8 cellular contexts compared by ENCODE assay signal in genomic region chr6:30600576-30600975, GRCh38. TPM values are rescaled to one million over a fixed set of nuclear protein-coding genes. Genes with fewer than 3 reads are reported as not detected.
DNase-seq lines count a peak whose midpoint lies in the region; ATAC-seq and TF ChIP-seq lines count a peak whose summit lies in the region.
"Had no signal": no experiment of that assay in that cellular context is flagged by ENCODE, and none has a peak within 500 bp of the region (broad histone marks: within the 10 kb centered on the region; RNA-seq: fewer than 3 reads in every experiment).

No MANE protein-coding gene starts in this region.

- intact Hi-C loops in gastrocnemius medialis (cut with DNase I; ENCODE audit: low total_unique reads) = no loop called here

- H3K4me2 ChIP-seq in SK-N-SH = no peak overlapping the region

- no peak for TF ChIP-seq EP300 in SK-N-SH (IDR thresholded peaks at IDR 0.05; ENCODE audit: borderline replicate concordance in 1 of 2, low read depth in 1 of 2, low read length in 1 of 2)

- no peak for ATAC-seq in SK-N-SH treated with all-trans-retinoic acid at 6 μM for 48 hours
- no peak for ATAC-seq in naive thymus-derived CD8-positive, alpha-beta T cell
- no peak for ATAC-seq in gastrocnemius medialis

- TF ChIP-seq RAD21 in SK-N-SH (IDR thresholded peaks at IDR 0.05; ENCODE audit: low read length) = no peak

- H3K27ac Mint-ChIP-seq in naive thymus-derived CD8-positive, alpha-beta T cell = peak overlapping the region; percentile 52 to 91 (median 76)

- no peaks in the 10 kb centered on the region for H3K27me3 Mint-ChIP-seq in naive thymus-derived CD8-positive, alpha-beta T cell

- TF ChIP-seq CTCF in SK-N-SH (IDR thresholded peaks at IDR 0.05) (no peak), gastrocnemius medialis (IDR thresholded peaks at IDR 0.05 in 4 of 5, conservative IDR thresholded peaks at IDR 0.05 in 1 of 5) (no peak)

- peaks cover 19 to 40% (median 33%) of the 10 kb centered on the region in 4 donors for H3K4me1 Mint-ChIP-seq in naive thymus-derived CD8-positive, alpha-beta T cell

- POLR2A ChIA-PET in SK-N-SH (lab: Yijun Ruan, JAX) = interaction anchor here (1.2 to 2.4 kb wide), 5 partner anchors 7 to 13 kb away, joined by 3 to 18 read pairs (median 6); no protein-coding TSS in a partner anchor
- POLR2A ChIA-PET in naive thymus-derived CD8-positive, alpha-beta T cell (lab: Charles Lee) = interaction anchor here (0.9 to 7.2 kb wide), 11 partner anchors 9 to 122 kb away, joined by 3 to 70 read pairs (median 4); partner anchors contain the start of genes ABCF1, MDC1, MRPS18B and PPP1R10

- no peaks in the 10 kb centered on the region for H3K4me1 ChIP-seq in SK-N-SH (ENCODE audit: control insufficient read depth in 1 of 2, insufficient read depth in 2 of 2, low read depth in 1 of 2, low read length in 1 of 2)
- H3K4me1 ChIP-seq in gastrocnemius medialis = no peaks in the 10 kb centered on the region
- H3K4me1 ChIP-seq: SJCRH30 had no signal

- 96% methylated on average over 6 of the region's 10 CpGs for WGBS in SK-N-SH (ENCODE audit: low lambda C conversion rate)

- no peaks in the 10 kb centered on the region for H3K9me2 ChIP-seq in SK-N-SH

- no peak for DNase-seq in SK-N-SH
- DNase-seq in SK-N-MC (ENCODE audit: low read depth, low spot score) = no peak
- DNase-seq in naive thymus-derived CD8-positive, alpha-beta T cell = no peak
- no peak for DNase-seq in gastrocnemius medialis
- no peak for DNase-seq in NCI-H1092 (lab: John Stamatoyannopoulos, UW)
- DNase-seq: NCI-H2171 treated with DMSO at 0.1 percent for 48 hours, SJCRH30 had no signal

- no peaks in the 10 kb centered on the region for H3K9me3 ChIP-seq in SK-N-SH
- no peaks in the 10 kb centered on the region for H3K9me3 ChIP-seq in SK-N-MC (ENCODE audit: low read depth, low read length)
- no peaks in the 10 kb centered on the region for H3K9me3 ChIP-seq in gastrocnemius medialis
- H3K9me3 ChIP-seq: SJCRH30 had no signal

- TF ChIP-seq POLR2A in gastrocnemius medialis (IDR thresholded peaks at IDR 0.05) = no peak

- no peak overlapping the region for H2AFZ ChIP-seq in SK-N-SH (ENCODE audit: low read depth)

- H3F3A ChIP-seq in SK-N-SH (replicated peaks; ENCODE audit: insufficient read depth) = peaks cover 35% of the 10 kb centered on the region

- H3K9ac ChIP-seq in SK-N-SH (no peak overlapping the region), SK-N-MC (ENCODE audit: insufficient read length) (no peak overlapping the region)

- H3K4me3 Mint-ChIP-seq in naive thymus-derived CD8-positive, alpha-beta T cell = no peak overlapping the region

- H3K79me2 ChIP-seq in SK-N-SH (ENCODE audit: insufficient read depth) = no peaks in the 10 kb centered on the region

- CTCF ChIA-PET in SK-N-SH (lab: Yijun Ruan, JAX) = interaction anchor here (1.4 to 9.9 kb wide), 4 partner anchors 10 to 56 kb away, joined by 5 to 118 read pairs (median 12); no protein-coding TSS in a partner anchor

- no peaks in the 10 kb centered on the region for H4K20me1 ChIP-seq in SK-N-SH (ENCODE audit: insufficient read depth)

- peaks cover 33 to 52% of the 10 kb centered on the region in 2 experiments for H3K36me3 ChIP-seq in SK-N-SH (replicated peaks in 1 of 2; ENCODE audit: control insufficient read depth in 1 of 2, insufficient read depth in 2 of 2, low read length in 1 of 2)
- peaks cover 53% of the 10 kb centered on the region for H3K36me3 ChIP-seq in SK-N-MC (ENCODE audit: insufficient read depth, low read length)
- peaks cover 5 to 54% of the 10 kb centered on the region in 2 donors for H3K36me3 ChIP-seq in gastrocnemius medialis

- 0 out of 4 replicates have a peak overlapping the region, but pooled peaks of 1 of the 2 experiments have one; percentile 13 for H3K27ac ChIP-seq in SK-N-SH (ENCODE audit: low read depth in 2 of 2, low read length in 1 of 2)
- H3K27ac ChIP-seq in SK-N-MC = peak overlapping the region; percentile 57; the same call in 1 of the 2 replicates
- no peak overlapping the region for H3K27ac ChIP-seq in gastrocnemius medialis
- H3K27ac ChIP-seq: SJCRH30 had no signal

- H3K9me3 Mint-ChIP-seq in naive thymus-derived CD8-positive, alpha-beta T cell = no peaks in the 10 kb centered on the region

- in situ Hi-C loops in gastrocnemius medialis (cut with MboI; ENCODE audit: low sequenced_read_pairs in 4 of 4) = loop anchor here in 1 of 4 donors (25.0 kb wide), 1 partner anchor 1587 kb away; the partner anchor contains the start of genes AGER, AGPAT1, GPSM3 and PBX2

- H3K27me3 ChIP-seq in SK-N-SH (ENCODE audit: insufficient read depth) (no peaks in the 10 kb centered on the region), gastrocnemius medialis (no peaks in the 10 kb centered on the region)
- H3K27me3 ChIP-seq: SJCRH30 had no signal

- H3K36me3 Mint-ChIP-seq in naive thymus-derived CD8-positive, alpha-beta T cell = peaks cover 5 to 58% (median 21%) of the 10 kb centered on the region in 3 donors

- H3K4me3 ChIP-seq in SK-N-SH (ENCODE audit: low read depth in 2 of 2, low read length in 1 of 2) (no peak overlapping the region), SK-N-MC (no peak overlapping the region), gastrocnemius medialis (no peak overlapping the region)
- H3K4me3 ChIP-seq: SJCRH30 had no signal

TF ChIP-seq in SK-N-SH, 30 proteins besides CTCF, POLR2A, EP300 and RAD21:
- TF ChIP-seq GABPA (IDR thresholded peaks at IDR 0.05; ENCODE audit: low read depth) (no peak), USF2 (IDR thresholded peaks at IDR 0.05; ENCODE audit: borderline replicate concordance, low read depth, low read length) (no peak), NRF1 (IDR thresholded peaks at IDR 0.05; ENCODE audit: low read depth, low read length) (no peak), MEF2A (IDR thresholded peaks at IDR 0.05; ENCODE audit: borderline replicate concordance, low read depth) (no peak), POLR2AphosphoS5 (IDR thresholded peaks at IDR 0.05; ENCODE audit: low read depth, low read length) (peak; percentile 29; the same call in 1 of the 2 replicates)

TF ChIP-seq in SK-N-SH treated with all-trans-retinoic acid at 6 μM for 48 hours, 23 proteins besides CTCF, POLR2A, EP300 and RAD21 (continues in another document):
- TF ChIP-seq CSDC2 (CRISPR knock-in tag; IDR thresholded peaks at IDR 0.05) (no peak), ISL1 (CRISPR knock-in tag; IDR thresholded peaks at IDR 0.05) (no peak), ZFP3 (CRISPR knock-in tag; IDR thresholded peaks at IDR 0.05) (no peak), POU6F1 (CRISPR knock-in tag; IDR thresholded peaks at IDR 0.05; ENCODE audit: borderline replicate concordance, low read depth) (no peak), ZNF8 (CRISPR knock-in tag; IDR thresholded peaks at IDR 0.05) (no peak)

RNA-seq across cellular contexts. Expression of gene PPP1R10, which starts 16.5 kb away (rescaled TPM):
- 16.8 and 22.1 TPM in 2 replicates for polyA plus RNA-seq in SK-N-SH (2012; rRNA removed)
- 11.9 and 13.4 TPM in 2 replicates for polyA plus RNA-seq in SK-N-SH (2012; cell fraction: cytosol; rRNA removed)
- polyA plus RNA-seq in SK-N-SH (2012; cell fraction: nucleus; rRNA removed) = 36.9 and 46.7 TPM in 2 replicates
- 100 to 1,000 TPM; 191 to 193 TPM for total RNA-seq in naive thymus-derived CD8-positive, alpha-beta T cell
- polyA plus RNA-seq in naive thymus-derived CD8-positive, alpha-beta T cell = 10 to 100 TPM; 16.9 to 20.2 (median 19.8) TPM
- 10 to 100 TPM; 24.1 to 31.5 (median 27.0) TPM for total RNA-seq in gastrocnemius medialis

RNA-seq across cellular contexts. Expression of gene MRPS18B, which starts 17.1 kb away (rescaled TPM):
- 45.2 and 51.1 TPM in 2 replicates for polyA plus RNA-seq in SK-N-SH (2012; rRNA removed)
- 40.9 and 47.8 TPM in 2 replicates for polyA plus RNA-seq in SK-N-SH (2012; cell fraction: cytosol; rRNA removed)
- polyA plus RNA-seq in SK-N-SH (2012; cell fraction: nucleus; rRNA removed) = 14.5 and 18.0 TPM in 2 replicates
- total RNA-seq in naive thymus-derived CD8-positive, alpha-beta T cell = 10 to 100 TPM; 43.1 to 43.8 TPM
- 100 to 1,000 TPM in 2 of 3 donors, 10 to 100 TPM in 1; 87.4 to 161 (median 119) TPM for polyA plus RNA-seq in naive thymus-derived CD8-positive, alpha-beta T cell
- total RNA-seq in gastrocnemius medialis = 100 to 1,000 TPM; 155 to 211 (median 167) TPM

RNA-seq across cellular contexts. Expression of gene ATAT1, which starts 26.1 kb away (rescaled TPM):
- polyA plus RNA-seq in SK-N-SH (2012; rRNA removed) = 35.4 and 36.2 TPM in 2 replicates
- polyA plus RNA-seq in SK-N-SH (2012; cell fraction: cytosol; rRNA removed) = 27.5 TPM in 2 replicates
- 170 and 237 TPM in 2 replicates for polyA plus RNA-seq in SK-N-SH (2012; cell fraction: nucleus; rRNA removed)
- 10 to 100 TPM; 12.6 to 13.4 TPM for total RNA-seq in naive thymus-derived CD8-positive, alpha-beta T cell
- 1 to 10 TPM; 1.6 to 2.0 (median 1.7) TPM for polyA plus RNA-seq in naive thymus-derived CD8-positive, alpha-beta T cell
- total RNA-seq in gastrocnemius medialis = 1 to 10 TPM in 2 of 4 donors, under 1 TPM in 2; 0.73 to 7.8 (median 1.7) TPM

RNA-seq across cellular contexts. Expression of gene ABCF1, which starts 29.3 kb away (rescaled TPM):
- 42.5 and 53.4 TPM in 2 replicates for polyA plus RNA-seq in SK-N-SH (2012; rRNA removed)
- 38.9 and 40.2 TPM in 2 replicates for polyA plus RNA-seq in SK-N-SH (2012; cell fraction: cytosol; rRNA removed)
- polyA plus RNA-seq in SK-N-SH (2012; cell fraction: nucleus; rRNA removed) = 62.5 and 80.8 TPM in 2 replicates
- total RNA-seq in naive thymus-derived CD8-positive, alpha-beta T cell = 10 to 100 TPM; 68.6 to 71.3 TPM
- polyA plus RNA-seq in naive thymus-derived CD8-positive, alpha-beta T cell = 10 to 100 TPM; 19.1 to 43.1 (median 30.5) TPM
- 100 to 1,000 TPM in 3 of 4 donors, 10 to 100 TPM in 1; 55.8 to 122 (median 111) TPM for total RNA-seq in gastrocnemius medialis

RNA-seq across cellular contexts. Expression of gene PRR3, which starts 43.5 kb away (rescaled TPM):
- 21.2 and 26.0 TPM in 2 replicates for polyA plus RNA-seq in SK-N-SH (2012; rRNA removed)
- polyA plus RNA-seq in SK-N-SH (2012; cell fraction: cytosol; rRNA removed) = 18.2 and 20.1 TPM in 2 replicates
- 22.4 and 25.0 TPM in 2 replicates for polyA plus RNA-seq in SK-N-SH (2012; cell fraction: nucleus; rRNA removed)
- 10 to 100 TPM; 28.4 to 28.9 TPM for total RNA-seq in naive thymus-derived CD8-positive, alpha-beta T cell
- 10 to 100 TPM in 1 of 3 donors, 1 to 10 TPM in 2; 7.9 to 12.7 (median 8.6) TPM for polyA plus RNA-seq in naive thymus-derived CD8-positive, alpha-beta T cell
- 1 to 10 TPM in 3 of 4 donors, under 1 TPM in 1; 0.75 to 1.6 (median 1.3) TPM for total RNA-seq in gastrocnemius medialis

Comparison
In these comparisons a context has a peak if more than half of its experiments do, and no peak if none do; other contexts are left out.
1. RNA of gene PPP1R10, which starts 16.5 kb away (total RNA-seq): 191 to 193 TPM in naive thymus-derived CD8-positive, alpha-beta T cell; 24.1 to 31.5 TPM in gastrocnemius medialis; every median in the first group is over 4 times any median in the second.